ENCODE assay signal across 11 cellular contexts in the genomic region with DNA sequence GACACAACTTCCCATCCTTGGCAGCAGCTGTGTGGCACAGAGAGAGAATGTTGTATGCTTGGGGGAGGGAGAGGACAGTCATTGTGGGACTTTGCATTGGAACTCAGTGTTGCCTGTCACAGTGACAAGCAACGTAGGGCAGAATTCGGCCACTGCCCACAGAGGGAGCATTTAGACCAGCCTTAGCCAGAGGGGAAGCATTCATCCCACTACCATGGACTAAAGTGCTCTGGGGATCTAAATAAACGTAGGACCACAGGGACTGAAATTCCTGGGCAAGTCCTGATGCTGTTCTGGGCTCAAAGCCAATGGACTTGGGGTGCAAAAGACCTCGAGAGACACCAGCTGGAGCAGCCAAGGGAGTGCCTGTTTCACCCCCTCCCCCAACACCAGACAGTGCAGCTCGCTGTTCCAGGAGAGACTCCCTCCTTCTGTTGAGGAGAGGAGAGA. TPM values are rescaled to one million over a fixed set of nuclear protein-coding genes. Genes with fewer than 3 reads are reported as not detected.
DNase-seq lines count a peak whose midpoint lies in the region; ATAC-seq and TF ChIP-seq lines count a peak whose summit lies in the region.
"Had no signal": no experiment of that assay in that cellular context is flagged by ENCODE, and none has a peak within 500 bp of the region (broad histone marks: within the 10 kb centered on the region; RNA-seq: fewer than 3 reads in every experiment).

No MANE protein-coding gene starts in this region.

- intact Hi-C loops in activated T-helper 1 cell treated with anti-CD3 and anti-CD28 coated beads, Interleukin-12 subunit alpha, Interleukin-12 subunit beta, Interleukin-2, Interleukin-4 antibody, amounts not matched to agents 30 ng/mL and 10 ng/mL and 1 ng/mL, durations not matched to agents 14 hours and 24 hours and 36 hours (cut with micrococcal nuclease) = no loop called here

- peaks cover 2% of the 10 kb centered on the region for H3K27me3 Mint-ChIP-seq in activated T-helper 1 cell treated with anti-CD3 and anti-CD28 coated beads, Interleukin-12 subunit alpha, Interleukin-12 subunit beta, Interleukin-2, Interleukin-4 antibody, amounts not matched to agents 30 ng/mL and 10 ng/mL and 1 ng/mL, durations not matched to agents 14 hours and 24 hours and 36 hours (ENCODE audit: insufficient read depth)

- H3K36me3 Mint-ChIP-seq in activated T-helper 1 cell treated with anti-CD3 and anti-CD28 coated beads, Interleukin-12 subunit alpha, Interleukin-12 subunit beta, Interleukin-2, Interleukin-4 antibody, amounts not matched to agents 30 ng/mL and 10 ng/mL and 1 ng/mL, durations not matched to agents 14 hours and 24 hours and 36 hours (ENCODE audit: low read depth) = no peaks in the 10 kb centered on the region

- H3K36me3 ChIP-seq in RWPE2 (ENCODE audit: low read depth) (no peaks in the 10 kb centered on the region), muscle layer of duodenum (ENCODE audit: control insufficient read depth in 1 of 2, insufficient read depth in 2 of 2, low read length in 2 of 2) (peaks cover 0 to 4% of the 10 kb centered on the region in 2 donors)

- DNase-seq in C1 segment of cervical spinal cord (lab: John Stamatoyannopoulos, UW) (peak in 12 of 14 donors; percentile 15 to 84 (median 70)), RWPE2 (ENCODE audit: low spot score) (no peak), fibroblast of peridontal ligament (ENCODE audit: extremely low read depth) (peak; percentile 7), GM13976 (ENCODE audit: low spot score) (no peak)
- DNase-seq in activated T-helper 1 cell treated with anti-CD3 and anti-CD28 coated beads, Interleukin-12 subunit alpha, Interleukin-12 subunit beta, Interleukin-2, Interleukin-4 antibody, amounts not matched to agents 30 ng/mL and 10 ng/mL and 1 ng/mL, durations not matched to agents 14 hours and 24 hours and 36 hours (ENCODE audit: low spot score) = no peak
- DNase-seq: activated gamma-delta T cell treated with Interleukin-2 at 50 U/mL for 16 hours; stimulated activated CD4-positive, alpha-beta T cell treated with anti-CD3 and anti-CD28 coated beads, Interleukin-2, amount 100 ng/mL, for 48 hours had no signal

- no peaks in the 10 kb centered on the region for H3K9me3 ChIP-seq in RWPE2 (ENCODE audit: severe bottlenecking)
- H3K9me3 ChIP-seq in muscle layer of duodenum (ENCODE audit: control insufficient read depth in 1 of 2, low read length in 2 of 2) = no peaks in the 10 kb centered on the region

- H3K27me3 ChIP-seq in RWPE2 (ENCODE audit: insufficient read depth, poor library complexity, severe bottlenecking) (no peaks in the 10 kb centered on the region), muscle layer of duodenum (ENCODE audit: low read depth, low read length) (no peaks in the 10 kb centered on the region)

- H3K27ac Mint-ChIP-seq in activated T-helper 1 cell treated with anti-CD3 and anti-CD28 coated beads, Interleukin-12 subunit alpha, Interleukin-12 subunit beta, Interleukin-2, Interleukin-4 antibody, amounts not matched to agents 30 ng/mL and 10 ng/mL and 1 ng/mL, durations not matched to agents 14 hours and 24 hours and 36 hours = no peak overlapping the region

- H3K4me3 ChIP-seq in RWPE2 (ENCODE audit: severe bottlenecking) (no peak overlapping the region), muscle layer of duodenum (ENCODE audit: low read depth in 1 of 2, low read length in 2 of 2) (no peak overlapping the region)

- no peak for TF ChIP-seq CTCF in RWPE2 (IDR thresholded peaks at IDR 0.05; ENCODE audit: poor library complexity, severe bottlenecking)
- no peak for TF ChIP-seq CTCF in GM13976 (IDR thresholded peaks at IDR 0.05; ENCODE audit: borderline replicate concordance, control extremely low read depth, extremely low read depth, insufficient read depth, missing control alignments)

- H3K4me3 Mint-ChIP-seq in activated T-helper 1 cell treated with anti-CD3 and anti-CD28 coated beads, Interleukin-12 subunit alpha, Interleukin-12 subunit beta, Interleukin-2, Interleukin-4 antibody, amounts not matched to agents 30 ng/mL and 10 ng/mL and 1 ng/mL, durations not matched to agents 14 hours and 24 hours and 36 hours = no peak overlapping the region

- peaks cover 26% of the 10 kb centered on the region for H3K4me1 ChIP-seq in RWPE2 (ENCODE audit: insufficient read depth, poor library complexity, severe bottlenecking)
- H3K4me1 ChIP-seq in muscle layer of duodenum (ENCODE audit: control insufficient read depth in 1 of 2, insufficient read depth in 2 of 2, low read length in 2 of 2) = peaks cover 9 to 22% of the 10 kb centered on the region in 2 donors

- in situ Hi-C loops in GM13976 (cut with MboI; ENCODE audit: low sequenced_read_pairs, unreplicated experiment) = no loop called here

- H3K27ac ChIP-seq in RWPE2 (ENCODE audit: poor library complexity, severe bottlenecking) = peak overlapping the region; percentile 91
- peak overlapping the region; percentile 62 for H3K27ac ChIP-seq in muscle layer of duodenum (ENCODE audit: low read length)

- H3K9me3 Mint-ChIP-seq in activated T-helper 1 cell treated with anti-CD3 and anti-CD28 coated beads, Interleukin-12 subunit alpha, Interleukin-12 subunit beta, Interleukin-2, Interleukin-4 antibody, amounts not matched to agents 30 ng/mL and 10 ng/mL and 1 ng/mL, durations not matched to agents 14 hours and 24 hours and 36 hours = no peaks in the 10 kb centered on the region

- H3K4me1 Mint-ChIP-seq in activated T-helper 1 cell treated with anti-CD3 and anti-CD28 coated beads, Interleukin-12 subunit alpha, Interleukin-12 subunit beta, Interleukin-2, Interleukin-4 antibody, amounts not matched to agents 30 ng/mL and 10 ng/mL and 1 ng/mL, durations not matched to agents 14 hours and 24 hours and 36 hours (ENCODE audit: low read depth) = no peaks in the 10 kb centered on the region

- ATAC-seq in RWPE2 (ENCODE audit: low read depth) (no peak), GM18502 (IDR thresholded peaks at IDR 0.05; ENCODE audit: poor library complexity, unreplicated experiment) (no peak), GM19397 (IDR thresholded peaks at IDR 0.05; ENCODE audit: unreplicated experiment) (no peak)

RNA-seq across cellular contexts. Expression of a gene that starts 44.9 kb away (rescaled TPM):
- not detected in 2 replicates for total RNA-seq in activated T-helper 1 cell treated with anti-CD3 and anti-CD28 coated beads, Interleukin-12 subunit alpha, Interleukin-12 subunit beta, Interleukin-2, Interleukin-4 antibody, amounts not matched to agents 30 ng/mL and 10 ng/mL and 1 ng/mL, durations not matched to agents 14 hours and 24 hours and 36 hours
- total RNA-seq: T-helper 2 cell treated with Interferon-gamma antibody and Interleukin-4, amounts not matched to agents 100 ng/mL and 5 ng/mL, for 36 hours had no signal

Comparison
In these comparisons a context has a peak if more than half of its experiments do, and no peak if none do; other contexts are left out.
1. DNase-seq: peak in C1 segment of cervical spinal cord (12 of 14) and fibroblast of peridontal ligament (single experiment); none in RWPE2 (single experiment), GM13976 (single experiment) and activated T-helper 1 cell treated with anti-CD3 and anti-CD28 coated beads, Interleukin-12 subunit alpha, Interleukin-12 subunit beta, Interleukin-2, Interleukin-4 antibody, amounts not matched to agents 30 ng/mL and 10 ng/mL and 1 ng/mL, durations not matched to agents 14 hours and 24 hours and 36 hours (single experiment).